In the genomic region with DNA sequence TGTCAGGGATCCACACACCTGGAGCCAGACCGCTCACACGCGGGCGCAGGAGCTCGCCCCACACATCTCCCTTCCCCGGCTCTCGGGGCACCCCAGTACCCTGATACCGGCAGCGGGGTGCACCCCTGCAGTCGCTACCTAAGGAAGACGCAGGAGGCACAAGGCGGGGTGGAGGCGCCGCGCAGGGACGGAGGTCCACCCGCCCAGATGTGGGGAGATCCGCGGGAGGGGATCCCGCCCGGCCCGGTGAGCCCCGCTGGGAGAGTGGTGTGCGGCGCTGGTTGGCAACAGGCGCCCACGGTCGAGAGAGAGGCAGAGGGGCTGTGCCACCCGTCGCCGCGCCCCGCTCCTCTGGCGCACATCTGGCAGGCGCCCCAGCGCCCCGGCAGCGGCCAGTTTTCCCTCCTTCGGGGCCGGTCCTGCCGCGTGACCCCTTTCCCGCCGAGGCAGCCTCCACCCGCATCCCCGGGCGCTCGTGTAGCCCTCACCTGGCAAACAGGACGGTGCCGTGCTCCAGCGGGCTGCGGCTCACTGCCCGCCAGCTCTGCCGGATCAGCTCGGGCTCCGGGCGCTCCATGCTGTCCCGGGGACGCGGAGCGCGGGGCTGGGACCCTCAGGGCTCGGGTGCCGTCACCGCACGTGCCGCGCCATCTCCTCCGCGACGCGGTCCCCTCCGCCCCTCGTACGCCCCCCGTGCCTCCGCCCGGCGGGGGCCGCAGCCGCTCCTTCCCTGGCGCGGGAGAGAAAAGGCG, we compare ENCODE assay signal across 12 cellular contexts. TPM values are rescaled to one million over a fixed set of nuclear protein-coding genes. Genes with fewer than 3 reads are reported as not detected.
A peak's percentile ranks its signal among the peaks of the same experiment; 100 is the strongest.
DNase-seq lines count a peak whose midpoint lies in the region; ATAC-seq and TF ChIP-seq lines count a peak whose summit lies in the region.
"Had no signal": no experiment of that assay in that cellular context is flagged by ENCODE, and none has a peak within 500 bp of the region (broad histone marks: within the 10 kb centered on the region; RNA-seq: fewer than 3 reads in every experiment).

No MANE protein-coding gene starts in this region.

- peaks cover 41 to 50% (median 49%) of the 10 kb centered on the region in 11 experiments for H3K27me3 ChIP-seq in BLaER1 treated with 17β-estradiol and CSF1 and Interleukin-3, amounts not matched to agents 10 nM and 100 nM
- H3K27me3 ChIP-seq in GM23338 (ENCODE audit: insufficient read depth) (peaks cover 53% of the 10 kb centered on the region), neural cell (ENCODE audit: insufficient read depth, low read depth, low read length) (peaks cover 51% of the 10 kb centered on the region), stomach (peaks cover 8 to 67% (median 32%) of the 10 kb centered on the region in 3 donors), Peyer's patch (peaks cover 0 to 10% of the 10 kb centered on the region in 2 donors)

- DNase-seq in GM23338 (ENCODE audit: low spot score) (peak; percentile 51), stomach (no peak), endothelial cell (ENCODE audit: low spot score) (no peak), Peyer's patch (no peak)
- DNase-seq: Karpas-422 had no signal

- H3K9ac ChIP-seq in BLaER1 treated with 17β-estradiol and CSF1 and Interleukin-3, amounts not matched to agents 10 nM and 100 nM = peak overlapping the region in 2 of 11 experiments; percentile 13 to 41; a peak in 2 of 22 replicates
- peak overlapping the region; percentile 23 for H3K9ac ChIP-seq in neural cell (ENCODE audit: low read length)

- H3K4me3 Mint-ChIP-seq in GM23338 (peak overlapping the region; percentile 62), endothelial cell (ENCODE audit: unreplicated experiment) (no peak overlapping the region)
- H3K4me3 Mint-ChIP-seq: stimulated activated naive CD8-positive, alpha-beta T cell treated with anti-CD3 and anti-CD28 coated beads, Interleukin-15, Interleukin-2, amounts not matched to agents 100 ng/mL and 50 ng/mL, for 24 hours had no signal

- H3K4me1 Mint-ChIP-seq in GM23338 = peaks cover 9% of the 10 kb centered on the region
- H3K4me1 Mint-ChIP-seq in endothelial cell (ENCODE audit: unreplicated experiment) = peaks cover 5% of the 10 kb centered on the region

- no peak for TF ChIP-seq POLR2A in stomach (IDR thresholded peaks at IDR 0.05)
- no peak for TF ChIP-seq POLR2A in Peyer's patch (IDR thresholded peaks at IDR 0.05)

- no peak for TF ChIP-seq CTCF in GM23338 (conservative IDR thresholded peaks at IDR 0.05; ENCODE audit: low read depth in 2 of 2)
- no peak for TF ChIP-seq CTCF in neural cell (IDR thresholded peaks at IDR 0.05; ENCODE audit: poor library complexity, severe bottlenecking)
- TF ChIP-seq CTCF in stomach (IDR thresholded peaks at IDR 0.05) = no peak
- no peak for TF ChIP-seq CTCF in endothelial cell (IDR thresholded peaks at IDR 0.05; ENCODE audit: unreplicated experiment)
- TF ChIP-seq CTCF in Peyer's patch (IDR thresholded peaks at IDR 0.05) = no peak

- H4K20me1 ChIP-seq in BLaER1 treated with 17β-estradiol and CSF1 and Interleukin-3, amounts not matched to agents 10 nM and 100 nM = peaks cover 0 to 24% (median 4%) of the 10 kb centered on the region in 11 experiments; a peak in 11 of 22 replicates
- H4K20me1 ChIP-seq in GM23338 (replicated peaks; ENCODE audit: insufficient read depth) (no peaks in the 10 kb centered on the region; the same call in 1 of the 2 replicates), neural cell (ENCODE audit: insufficient read depth) (no peaks in the 10 kb centered on the region)

- H3K79me2 ChIP-seq in GM23338 (replicated peaks; ENCODE audit: insufficient read depth) (no peaks in the 10 kb centered on the region), neural cell (replicated peaks; ENCODE audit: insufficient read depth, low read length) (no peaks in the 10 kb centered on the region)

- peaks cover 48% of the 10 kb centered on the region for H3K27me3 Mint-ChIP-seq in GM23338 (ENCODE audit: insufficient read depth, low read depth, poor library complexity)
- peaks cover 21% of the 10 kb centered on the region for H3K27me3 Mint-ChIP-seq in endothelial cell (ENCODE audit: unreplicated experiment)

- ATAC-seq in GM23338 = peak; percentile 60
- ATAC-seq in esophagus mucosa = peak; percentile 11
- ATAC-seq: sciatic nerve had no signal

- H3K4me2 ChIP-seq in BLaER1 treated with 17β-estradiol and CSF1 and Interleukin-3, amounts not matched to agents 10 nM and 100 nM = peak overlapping the region; percentile 32 to 93 (median 73); a peak in 21 of 22 replicates
- H3K4me2 ChIP-seq in GM23338 (peak overlapping the region; percentile 81), neural cell (ENCODE audit: low read length) (no peak overlapping the region)

- H3K4me1 ChIP-seq in BLaER1 treated with 17β-estradiol and CSF1 and Interleukin-3, amounts not matched to agents 10 nM and 100 nM = peaks cover 12 to 65% (median 51%) of the 10 kb centered on the region in 10 experiments
- no peaks in the 10 kb centered on the region; the same call in 1 of the 2 replicates for H3K4me1 ChIP-seq in GM23338 (ENCODE audit: insufficient read depth)
- H3K4me1 ChIP-seq in stomach = peaks cover 0 to 17% (median 9%) of the 10 kb centered on the region in 4 donors
- peaks cover 0 to 5% (median 0%) of the 10 kb centered on the region in 4 donors for H3K4me1 ChIP-seq in Peyer's patch

- H3K36me3 ChIP-seq in BLaER1 treated with 17β-estradiol and CSF1 and Interleukin-3, amounts not matched to agents 10 nM and 100 nM = no peaks in the 10 kb centered on the region
- H3K36me3 ChIP-seq in GM23338 (ENCODE audit: insufficient read depth) (no peaks in the 10 kb centered on the region), neural cell (ENCODE audit: insufficient read depth, low read length) (no peaks in the 10 kb centered on the region), stomach (peaks cover 0 to 11% (median 0%) of the 10 kb centered on the region in 4 donors), Peyer's patch (no peaks in the 10 kb centered on the region)

- H3K36me3 Mint-ChIP-seq in GM23338 (ENCODE audit: low read depth) (no peaks in the 10 kb centered on the region), endothelial cell (ENCODE audit: low read depth, unreplicated experiment) (peaks cover 10% of the 10 kb centered on the region)

- intact Hi-C loops in stomach (cut with DNase I; ENCODE audit: low total_unique reads) = no loop called here

- TF ChIP-seq EP300 in neural cell (conservative IDR thresholded peaks at IDR 0.05; ENCODE audit: poor library complexity, severe bottlenecking) = no peak
- no peak for TF ChIP-seq EP300 in stomach (IDR thresholded peaks at IDR 0.05)

- peaks cover 4% of the 10 kb centered on the region; the same call in 1 of the 2 replicates for H3F3A ChIP-seq in GM23338 (replicated peaks; ENCODE audit: low read depth)
- H3F3A ChIP-seq in neural cell (ENCODE audit: insufficient read depth, low read length, poor library complexity, severe bottlenecking) = no peaks in the 10 kb centered on the region

- H3K9me3 ChIP-seq in BLaER1 treated with 17β-estradiol and CSF1 and Interleukin-3, amounts not matched to agents 10 nM and 100 nM (replicated peaks in 1 of 11) = peaks cover 0 to 15% (median 10%) of the 10 kb centered on the region in 11 experiments; a peak in 16 of 22 replicates
- H3K9me3 ChIP-seq in neural cell (ENCODE audit: low read length) (no peaks in the 10 kb centered on the region), stomach (peaks cover 0 to 23% (median 17%) of the 10 kb centered on the region in 4 donors), Peyer's patch (no peaks in the 10 kb centered on the region)

- H3K9me3 Mint-ChIP-seq in GM23338 (peaks cover 2% of the 10 kb centered on the region; the same call in 2 of the 3 replicates), endothelial cell (ENCODE audit: unreplicated experiment) (no peaks in the 10 kb centered on the region)
- H3K9me3 Mint-ChIP-seq: stimulated activated naive CD8-positive, alpha-beta T cell treated with anti-CD3 and anti-CD28 coated beads, Interleukin-15, Interleukin-2, amounts not matched to agents 100 ng/mL and 50 ng/mL, for 24 hours had no signal

- H2AFZ ChIP-seq in GM23338 (peak overlapping the region; percentile 91), neural cell (ENCODE audit: low read depth, low read length) (no peak overlapping the region)

- no peak overlapping the region for H3K27ac ChIP-seq in BLaER1 treated with 17β-estradiol and CSF1 and Interleukin-3, amounts not matched to agents 10 nM and 100 nM
- H3K27ac ChIP-seq in GM23338 (ENCODE audit: low read depth) = no peak overlapping the region
- no peak overlapping the region for H3K27ac ChIP-seq in neural cell (ENCODE audit: low read length)
- no peak overlapping the region for H3K27ac ChIP-seq in stomach
- H3K27ac ChIP-seq in Peyer's patch = no peak overlapping the region
- H3K27ac ChIP-seq: C4-2B had no signal

- WGBS in stomach, 5 donors = 3 to 7% (median 4%) methylated on average over 26 to 84 of the region's 84 CpGs; no CpG with 5 or more reads in 1 of the 5 donors

- TF ChIP-seq RAD21 in neural cell (conservative IDR thresholded peaks at IDR 0.05) = no peak

- H3K27ac Mint-ChIP-seq in GM23338 (no peak overlapping the region), endothelial cell (ENCODE audit: unreplicated experiment) (no peak overlapping the region)
- H3K27ac Mint-ChIP-seq: stimulated activated naive CD8-positive, alpha-beta T cell treated with anti-CD3 and anti-CD28 coated beads, Interleukin-15, Interleukin-2, amounts not matched to agents 100 ng/mL and 50 ng/mL, for 24 hours had no signal

- no peaks in the 10 kb centered on the region for H3K9me2 ChIP-seq in GM23338 (ENCODE audit: insufficient read depth)
- H3K9me2 ChIP-seq in neural cell (ENCODE audit: insufficient read depth, low read length) = no peaks in the 10 kb centered on the region

- H3K4me3 ChIP-seq in BLaER1 treated with 17β-estradiol and CSF1 and Interleukin-3, amounts not matched to agents 10 nM and 100 nM = peak overlapping the region in 8 of 10 experiments; percentile 16 to 42 (median 22); a peak in 8 of 20 replicates
- H3K4me3 ChIP-seq in GM23338 = peak overlapping the region; percentile 61
- peak overlapping the region; percentile 66 for H3K4me3 ChIP-seq in neural cell (ENCODE audit: low read length)
- H3K4me3 ChIP-seq in stomach = peak overlapping the region in 1 of 4 donors; percentile 6
- no peak overlapping the region for H3K4me3 ChIP-seq in Peyer's patch

RNA-seq across cellular contexts. Expression of a gene that starts 0.5 kb away (rescaled TPM):
- total RNA-seq in GM23338 (2014; rRNA removed; shearing (Covaris generic)) = 0.27 and 1.0 TPM in 2 replicates
- polyA plus RNA-seq in GM23338 (2016; fragmentation: Nextera tagmentation; extraction: Ambion mirVana) (0.10 and 0.21 TPM in 2 replicates), neural cell (0.87 and 2.5 TPM in 2 replicates), stomach (under 1 TPM in 1 of 3 donors, not detected in 2; 0.53 TPM)
- total RNA-seq in esophagus mucosa (not detected), stomach (10 to 100 TPM in 1 of 5 donors, 1 to 10 TPM in 2, under 1 TPM in 1, not detected in 1; 0.18 to 47.2 (median 5.6) TPM), endothelial cell (ENCODE audit: unreplicated experiment) (not detected), Peyer's patch (not detected)
- polyA minus RNA-seq in neural cell = 0.73 and 0.81 TPM in 2 replicates
- total RNA-seq: fibroblast of lung, sciatic nerve had no signal
- polyA plus RNA-seq: fibroblast of lung had no signal

RNA-seq across cellular contexts. Expression of a gene that starts 50.1 kb away (rescaled TPM):
- 29.9 and 35.4 TPM in 2 replicates for total RNA-seq in GM23338 (2014; rRNA removed; shearing (Covaris generic))
- polyA plus RNA-seq in GM23338 (2016; fragmentation: Nextera tagmentation; extraction: Ambion mirVana) = 20.5 and 24.3 TPM in 2 replicates
- 11.2 TPM for total RNA-seq in esophagus mucosa
- polyA plus RNA-seq in neural cell = 9.6 and 11.5 TPM in 2 replicates
- polyA minus RNA-seq in neural cell = 11.1 and 14.1 TPM in 2 replicates
- 10 to 100 TPM in 4 of 5 donors, 1 to 10 TPM in 1; 8.3 to 33.8 (median 17.9) TPM for total RNA-seq in stomach
- 10 to 100 TPM in 1 of 3 donors, 1 to 10 TPM in 2; 7.3 to 12.1 (median 8.3) TPM for polyA plus RNA-seq in stomach
- 33.8 TPM for total RNA-seq in endothelial cell (ENCODE audit: unreplicated experiment)
- 10 to 100 TPM; 19.0 to 43.0 (median 31.6) TPM for total RNA-seq in Peyer's patch

RNA-seq across cellular contexts. Expression of a gene that starts 50.3 kb away (rescaled TPM):
- 26.3 and 31.0 TPM in 2 replicates for total RNA-seq in GM23338 (2014; rRNA removed; shearing (Covaris generic))
- 29.0 and 30.4 TPM in 2 replicates for polyA plus RNA-seq in GM23338 (2016; fragmentation: Nextera tagmentation; extraction: Ambion mirVana)
- total RNA-seq in esophagus mucosa = 26.6 TPM
- 17.4 and 34.1 TPM in 2 replicates for polyA plus RNA-seq in neural cell
- 14.4 and 17.8 TPM in 2 replicates for polyA minus RNA-seq in neural cell
- total RNA-seq in stomach = 10 to 100 TPM in 3 of 5 donors, 1 to 10 TPM in 2; 5.8 to 30.9 (median 10.7) TPM
- 10 to 100 TPM; 25.2 to 39.2 (median 28.6) TPM for polyA plus RNA-seq in stomach
- 20.0 TPM for total RNA-seq in endothelial cell (ENCODE audit: unreplicated experiment)
- 10 to 100 TPM; 18.0 to 49.9 (median 36.0) TPM for total RNA-seq in Peyer's patch

Comparison
In these comparisons a context has a peak if more than half of its experiments do, and no peak if none do; other contexts are left out.
1. H3K4me3 ChIP-seq: peak in BLaER1 treated with 17β-estradiol and CSF1 and Interleukin-3, amounts not matched to agents 10 nM and 100 nM (8 of 10), GM23338 (single experiment) and neural cell (single experiment); none in Peyer's patch (0 of 4).